Comparison of ENCODE assay signal across 9 cellular contexts in genomic region chr19:54248016-54248601, GRCh38. TPM values are rescaled to one million over a fixed set of nuclear protein-coding genes. Genes with fewer than 3 reads are reported as not detected.
DNase-seq lines count a peak whose midpoint lies in the region; TF ChIP-seq lines count a peak whose summit lies in the region.
"Had no signal": no experiment of that assay in that cellular context is flagged by ENCODE, and none has a peak within 500 bp of the region (broad histone marks: within the 10 kb centered on the region; RNA-seq: fewer than 3 reads in every experiment).

No MANE protein-coding gene starts in this region.

- DNase-seq in CD1c-positive myeloid dendritic cell (ENCODE audit: extremely low spot score) (peak; percentile 91), NOMO-1 treated with dmso at 0.1 percent for 144 hours (lab: John Stamatoyannopoulos, UW; ENCODE audit: unreplicated experiment) (peak; percentile 85), choroid plexus epithelial cell (ENCODE audit: low read depth) (peak; percentile 51), occipital lobe (lab: John Stamatoyannopoulos, UW) (peak; percentile 9), DMS53 (lab: John Stamatoyannopoulos, UW) (no peak), glomerular visceral epithelial cell (ENCODE audit: extremely low spot score) (no peak), Caco-2 (no peak), Karpas-422 (no peak)

- no peaks in the 10 kb centered on the region for H4K20me1 ChIP-seq in Karpas-422 (ENCODE audit: insufficient read depth, low read depth, low read length)

- H3K4me2 ChIP-seq in Karpas-422 (ENCODE audit: low read depth, low read length, poor library complexity, severe bottlenecking), result no peak overlapping the region

- no peak overlapping the region for H3K27ac Mint-ChIP-seq in Caco-2 (ENCODE audit: unreplicated experiment)

- H3K4me3 ChIP-seq in choroid plexus epithelial cell (ENCODE audit: low read depth, low read length), result no peak overlapping the region
- H3K4me3 ChIP-seq in Caco-2 (ENCODE audit: low read depth, low read length), result no peak overlapping the region
- H3K4me3 ChIP-seq in Karpas-422 (ENCODE audit: low read length), result no peak overlapping the region

- H3K9ac ChIP-seq in Karpas-422 (ENCODE audit: low read length), result no peak overlapping the region

- H3K4me3 Mint-ChIP-seq in Caco-2 (ENCODE audit: unreplicated experiment), result no peak overlapping the region

- no peaks in the 10 kb centered on the region for H3K79me2 ChIP-seq in Karpas-422 (ENCODE audit: low read length)

- H3K4me1 ChIP-seq in Caco-2 (no peaks in the 10 kb centered on the region), Karpas-422 (ENCODE audit: low read length) (no peaks in the 10 kb centered on the region)

- TF ChIP-seq CTCF in choroid plexus epithelial cell (conservative IDR thresholded peaks at IDR 0.05; ENCODE audit: low read depth, low read length) (no peak), Caco-2 (IDR thresholded peaks at IDR 0.05; ENCODE audit: insufficient read depth in 1 of 2, low read depth in 1 of 2, low read length in 1 of 2, severe bottlenecking in 1 of 2, unreplicated experiment in 1 of 2) (no peak)

- H3K36me3 ChIP-seq in Caco-2 (ENCODE audit: control insufficient read depth, insufficient read depth, low read length) (no peaks in the 10 kb centered on the region), Karpas-422 (ENCODE audit: insufficient read depth, low read length) (no peaks in the 10 kb centered on the region)

- intact Hi-C loops in Caco-2 (cut with micrococcal nuclease; ENCODE audit: unreplicated experiment), result no loop called here

- no peaks in the 10 kb centered on the region for H3K9me2 ChIP-seq in Karpas-422 (replicated peaks; ENCODE audit: insufficient read depth, low read length)

- peaks cover 28% of the 10 kb centered on the region for H3K27me3 Mint-ChIP-seq in Caco-2 (ENCODE audit: insufficient read depth, unreplicated experiment)

- no peaks in the 10 kb centered on the region for H3K36me3 Mint-ChIP-seq in Caco-2 (ENCODE audit: insufficient read depth, unreplicated experiment)

- CTCF ChIA-PET in Caco-2 (lab: Charles Lee), result no interaction called here

- H3K9me3 Mint-ChIP-seq in Caco-2 (ENCODE audit: unreplicated experiment), result no peaks in the 10 kb centered on the region

- H3K9me3 ChIP-seq in Caco-2 (no peaks in the 10 kb centered on the region), Karpas-422 (ENCODE audit: low read length) (no peaks in the 10 kb centered on the region)

- POLR2A ChIA-PET in Caco-2 (lab: Charles Lee), result no interaction called here

- no peak overlapping the region for H2AFZ ChIP-seq in Karpas-422 (ENCODE audit: low read length)

- BruUV-seq in Caco-2 (replicated peaks; lab: Mats Ljungman, UMichigan), result no TSS peak

- H3K27me3 ChIP-seq in Caco-2 (replicated peaks; ENCODE audit: control insufficient read depth, insufficient read depth, low read length) (no peaks in the 10 kb centered on the region), Karpas-422 (ENCODE audit: low read length) (no peaks in the 10 kb centered on the region)

- H3K27ac ChIP-seq in Karpas-422 (ENCODE audit: low read length), result no peak overlapping the region

- no peaks in the 10 kb centered on the region for H3K4me1 Mint-ChIP-seq in Caco-2 (ENCODE audit: low read depth, unreplicated experiment)

RNA-seq across cellular contexts. Expression of gene LILRA6, which starts 5.5 kb away (rescaled TPM):
- total RNA-seq in occipital lobe (not detected), Caco-2 (2022) (not detected in 2 replicates)
- total RNA-seq in Karpas-422 (2014; rRNA removed; shearing (Covaris generic); ENCODE audit: low replicate concordance), result not detected in 2 replicates
- total RNA-seq: fibroblast of villous mesenchyme had no signal

RNA-seq across cellular contexts. Expression of gene LILRB5, which starts 9.0 kb away (rescaled TPM):
- 0.16 TPM for total RNA-seq in occipital lobe
- total RNA-seq in Caco-2 (2022), result not detected in 2 replicates
- not detected in 2 replicates for total RNA-seq in Karpas-422 (2014; rRNA removed; shearing (Covaris generic); ENCODE audit: low replicate concordance)
- total RNA-seq: fibroblast of villous mesenchyme had no signal

RNA-seq across cellular contexts. Expression of gene LILRB3, which starts 25.3 kb away (rescaled TPM):
- not detected for total RNA-seq in occipital lobe
- total RNA-seq in Caco-2 (2022), result not detected in 2 replicates
- total RNA-seq in Karpas-422 (2014; rRNA removed; shearing (Covaris generic); ENCODE audit: low replicate concordance), result 0.11 TPM in 1 of 2 replicates, not detected in the other
- total RNA-seq: fibroblast of villous mesenchyme had no signal

RNA-seq across cellular contexts. Expression of gene LILRB2, which starts 32.8 kb away (rescaled TPM):
- total RNA-seq in occipital lobe (not detected), Caco-2 (2022) (not detected in 2 replicates)
- total RNA-seq in Karpas-422 (2014; rRNA removed; shearing (Covaris generic); ENCODE audit: low replicate concordance), result 0.22 and 0.61 TPM in 2 replicates
- total RNA-seq: fibroblast of villous mesenchyme had no signal

RNA-seq across cellular contexts. Expression of gene RPS9, which starts 47.5 kb away (rescaled TPM):
- total RNA-seq in occipital lobe (1,641 TPM), Caco-2 (2022) (1,040 and 1,045 TPM in 2 replicates)
- total RNA-seq in Karpas-422 (2014; rRNA removed; shearing (Covaris generic); ENCODE audit: low replicate concordance), result 3,304 and 6,295 TPM in 2 replicates

Comparison
In these comparisons a context has a peak if more than half of its experiments do, and no peak if none do; other contexts are left out.
1. DNase-seq: peak in CD1c-positive myeloid dendritic cell (single experiment), NOMO-1 treated with dmso at 0.1 percent for 144 hours (single experiment), choroid plexus epithelial cell (single experiment) and occipital lobe (single experiment); none in DMS53 (single experiment), glomerular visceral epithelial cell (single experiment), Caco-2 (0 of 2) and Karpas-422 (single experiment).